Comparison of ENCODE assay signal across 8 cellular contexts in genomic region chr1:19273844-19274531, GRCh38. TPM values are rescaled to one million over a fixed set of nuclear protein-coding genes. Genes with fewer than 3 reads are reported as not detected.
A peak's percentile ranks its signal among the peaks of the same experiment; 100 is the strongest.
DNase-seq lines count a peak whose midpoint lies in the region; ATAC-seq and TF ChIP-seq lines count a peak whose summit lies in the region.
"Not testable (repeated sequence)": the region's sequence is repeated elsewhere in the genome, so short reads cannot be mapped to it uniquely, and the experiment has no call there.

No MANE protein-coding gene starts in this region.

- H3K27me3 Mint-ChIP-seq in activated CD4-positive, alpha-beta T cell treated with anti-CD3 and anti-CD28 coated beads for 36 hours, result peaks cover 14% of the 10 kb centered on the region

- in situ Hi-C loops in GM13976 (cut with MboI; ENCODE audit: low sequenced_read_pairs, unreplicated experiment), result not testable (repeated sequence)

- peaks cover 0 to 18% of the 10 kb centered on the region in 2 donors for H3K4me1 ChIP-seq in mucosa of rectum (ENCODE audit: control insufficient read depth in 2 of 2, insufficient read depth in 2 of 2, low read length in 2 of 2)
- not testable (repeated sequence) for H3K4me1 ChIP-seq in vagina

- DNase-seq in GM13976 (ENCODE audit: low spot score); activated CD4-positive, alpha-beta T cell treated with anti-CD3 and anti-CD28 coated beads for 36 hours; choroid plexus epithelial cell (ENCODE audit: low read depth); vagina (ENCODE audit: extremely low spot score in 2 of 2): not testable (repeated sequence)
- peak; percentile 10 for DNase-seq in fibroblast of pulmonary artery (ENCODE audit: low read depth)
- DNase-seq in iPS-NIHi11 (ENCODE audit: low spot score), result peak; percentile 70
- DNase-seq in sciatic nerve (ENCODE audit: low spot score), result peak; percentile 45

- peak overlapping the region in 1 of 2 donors; percentile 51 for H3K9ac ChIP-seq in mucosa of rectum (ENCODE audit: low read depth in 1 of 2, low read length in 2 of 2)

- peak; percentile 5 for TF ChIP-seq CTCF in GM13976 (IDR thresholded peaks at IDR 0.05; ENCODE audit: borderline replicate concordance, control extremely low read depth, extremely low read depth, insufficient read depth, missing control alignments)
- not testable (repeated sequence) for TF ChIP-seq CTCF in choroid plexus epithelial cell (conservative IDR thresholded peaks at IDR 0.05; ENCODE audit: low read depth, low read length); fibroblast of pulmonary artery (IDR thresholded peaks at IDR 0.05; ENCODE audit: low read length, missing control alignments); vagina (IDR thresholded peaks at IDR 0.05)

- not testable (repeated sequence) for H3K36me3 ChIP-seq in mucosa of rectum (ENCODE audit: control insufficient read depth in 2 of 2, insufficient read depth in 2 of 2, low read length in 2 of 2); vagina

- not testable (repeated sequence) for H3K9me3 Mint-ChIP-seq in activated CD4-positive, alpha-beta T cell treated with anti-CD3 and anti-CD28 coated beads for 36 hours (ENCODE audit: low read depth)

- peak; percentile 64 for ATAC-seq in activated CD4-positive, alpha-beta T cell treated with anti-CD3 and anti-CD28 coated beads for 36 hours
- ATAC-seq in sciatic nerve, result not testable (repeated sequence)

- CTCF ChIA-PET in activated CD4-positive, alpha-beta T cell treated with anti-CD3 and anti-CD28 coated beads for 36 hours (lab: Charles Lee), result interaction anchor here (0.7 kb wide), 1 partner anchor 69 kb away, joined by 4 read pairs; no protein-coding TSS in a partner anchor

- not testable (repeated sequence) for H3K4me1 Mint-ChIP-seq in activated CD4-positive, alpha-beta T cell treated with anti-CD3 and anti-CD28 coated beads for 36 hours

- POLR2A ChIA-PET in activated CD4-positive, alpha-beta T cell treated with anti-CD3 and anti-CD28 coated beads for 36 hours (lab: Charles Lee), result not testable (repeated sequence)

- peak overlapping the region; percentile 43 to 45 for H3K27ac ChIP-seq in mucosa of rectum (ENCODE audit: low read depth in 2 of 2, low read length in 2 of 2)
- not testable (repeated sequence) for H3K27ac ChIP-seq in vagina

- H3K4me3 ChIP-seq in choroid plexus epithelial cell (ENCODE audit: low read depth, low read length), result peak overlapping the region; percentile 27
- H3K4me3 ChIP-seq in fibroblast of pulmonary artery (replicated peaks; ENCODE audit: low read depth, low read length), result peak overlapping the region; percentile 12
- not testable (repeated sequence) for H3K4me3 ChIP-seq in mucosa of rectum (ENCODE audit: low read length in 2 of 2)
- peak overlapping the region; percentile 4 to 13 for H3K4me3 ChIP-seq in vagina

- H3K4me3 Mint-ChIP-seq in activated CD4-positive, alpha-beta T cell treated with anti-CD3 and anti-CD28 coated beads for 36 hours, result not testable (repeated sequence)

- intact Hi-C loops in activated CD4-positive, alpha-beta T cell treated with anti-CD3 and anti-CD28 coated beads for 36 hours (cut with DNase I, micrococcal nuclease); sciatic nerve (cut with DNase I); vagina (cut with DNase I): not testable (repeated sequence)

- H3K27ac Mint-ChIP-seq in activated CD4-positive, alpha-beta T cell treated with anti-CD3 and anti-CD28 coated beads for 36 hours, result not testable (repeated sequence)

- H3K9me3 ChIP-seq in mucosa of rectum (ENCODE audit: control insufficient read depth in 2 of 2, low read length in 2 of 2); vagina: not testable (repeated sequence)

- TF ChIP-seq POLR2A in vagina (IDR thresholded peaks at IDR 0.05), result not testable (repeated sequence)

- not testable (repeated sequence) for H3K27me3 ChIP-seq in mucosa of rectum (ENCODE audit: control insufficient read depth in 2 of 2, insufficient read depth in 2 of 2, low read length in 2 of 2); vagina

- H3K36me3 Mint-ChIP-seq in activated CD4-positive, alpha-beta T cell treated with anti-CD3 and anti-CD28 coated beads for 36 hours (ENCODE audit: low read depth), result peaks cover 12% of the 10 kb centered on the region

RNA-seq across cellular contexts. Expression of gene AKR7A3, which starts 14.6 kb away (rescaled TPM):
- under 1 TPM; 0.39 to 0.60 TPM for total RNA-seq in activated CD4-positive, alpha-beta T cell treated with anti-CD3 and anti-CD28 coated beads for 36 hours
- total RNA-seq in sciatic nerve, result 1.6 TPM
- 4.2 TPM for total RNA-seq in vagina

RNA-seq across cellular contexts. Expression of gene MRTO4, which starts 22.4 kb away (rescaled TPM):
- total RNA-seq in activated CD4-positive, alpha-beta T cell treated with anti-CD3 and anti-CD28 coated beads for 36 hours, result 10 to 100 TPM; 82.6 to 95.0 TPM
- 13.1 TPM for total RNA-seq in sciatic nerve
- 19.2 TPM for total RNA-seq in vagina

RNA-seq across cellular contexts. Expression of gene EMC1, which starts 22.7 kb away (rescaled TPM):
- total RNA-seq in activated CD4-positive, alpha-beta T cell treated with anti-CD3 and anti-CD28 coated beads for 36 hours, result 10 to 100 TPM; 45.0 to 59.0 TPM
- total RNA-seq in sciatic nerve (37.8 TPM), vagina (28.0 TPM)

RNA-seq across cellular contexts. Expression of gene AKR7A2, which starts 38.0 kb away (rescaled TPM):
- total RNA-seq in activated CD4-positive, alpha-beta T cell treated with anti-CD3 and anti-CD28 coated beads for 36 hours, result 10 to 100 TPM; 41.3 to 43.0 TPM
- total RNA-seq in sciatic nerve (35.8 TPM), vagina (63.8 TPM)

RNA-seq across cellular contexts. Expression of gene SLC66A1, which starts 38.1 kb away (rescaled TPM):
- total RNA-seq in activated CD4-positive, alpha-beta T cell treated with anti-CD3 and anti-CD28 coated beads for 36 hours, result 1 to 10 TPM; 5.9 to 6.5 TPM
- total RNA-seq in sciatic nerve (10.8 TPM), vagina (21.4 TPM)
